Comparison of ENCODE assay signal across 1 cellular context in the genomic region with DNA sequence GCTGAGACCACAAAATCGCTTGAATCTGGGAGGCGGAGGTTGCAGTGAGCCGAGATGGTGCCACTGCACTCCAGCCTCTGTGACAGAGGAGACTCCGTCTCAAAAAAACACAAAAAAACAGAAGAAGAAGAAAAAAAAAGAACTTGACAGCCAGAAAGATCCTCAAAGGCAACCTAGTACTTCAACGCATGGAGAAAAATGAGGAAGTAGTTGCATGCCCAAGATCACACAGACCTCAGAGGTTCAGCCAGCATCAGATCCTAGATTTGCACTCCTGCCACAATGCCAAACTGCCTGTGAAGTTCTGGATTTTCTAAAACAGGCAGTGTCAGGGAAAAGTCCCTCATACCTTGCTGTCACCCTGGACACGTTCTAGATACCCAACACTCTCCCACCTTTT.
TF ChIP-seq lines count a peak whose summit lies in the region.

No MANE protein-coding gene starts in this region.

TF ChIP-seq in IMR-90, 13 proteins besides CTCF, POLR2A, EP300 and RAD21:
- TF ChIP-seq CHD1 (IDR thresholded peaks at IDR 0.05; ENCODE audit: low read depth, low read length) (no peak), MAZ (IDR thresholded peaks at IDR 0.05; ENCODE audit: borderline replicate concordance, low read depth, low read length) (no peak), FOS (IDR thresholded peaks at IDR 0.05; ENCODE audit: low read depth, low read length) (no peak), RFX5 (IDR thresholded peaks at IDR 0.05; ENCODE audit: low read depth, low read length) (no peak), RCOR1 (IDR thresholded peaks at IDR 0.05; ENCODE audit: insufficient replicate concordance, low read length) (no peak), MXI1 (IDR thresholded peaks at IDR 0.05; ENCODE audit: borderline replicate concordance, low read depth, low read length) (no peak), BHLHE40 (IDR thresholded peaks at IDR 0.05; ENCODE audit: low read depth, low read length) (no peak), SMC3 (IDR thresholded peaks at IDR 0.05; ENCODE audit: low read depth, low read length) (no peak), NFE2L2 (IDR thresholded peaks at IDR 0.05; ENCODE audit: low read depth, low read length) (no peak), MAFK (IDR thresholded peaks at IDR 0.05; ENCODE audit: low read depth, low read length) (no peak), CEBPB (IDR thresholded peaks at IDR 0.05; ENCODE audit: low read depth, low read length) (no peak)
- TF ChIP-seq, protein P1, sequence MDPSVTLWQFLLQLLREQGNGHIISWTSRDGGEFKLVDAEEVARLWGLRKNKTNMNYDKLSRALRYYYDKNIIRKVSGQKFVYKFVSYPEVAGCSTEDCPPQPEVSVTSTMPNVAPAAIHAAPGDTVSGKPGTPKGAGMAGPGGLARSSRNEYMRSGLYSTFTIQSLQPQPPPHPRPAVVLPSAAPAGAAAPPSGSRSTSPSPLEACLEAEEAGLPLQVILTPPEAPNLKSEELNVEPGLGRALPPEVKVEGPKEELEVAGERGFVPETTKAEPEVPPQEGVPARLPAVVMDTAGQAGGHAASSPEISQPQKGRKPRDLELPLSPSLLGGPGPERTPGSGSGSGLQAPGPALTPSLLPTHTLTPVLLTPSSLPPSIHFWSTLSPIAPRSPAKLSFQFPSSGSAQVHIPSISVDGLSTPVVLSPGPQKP (IDR thresholded peaks at IDR 0.05; ENCODE audit: borderline replicate concordance, low read depth, low read length), result no peak
- TF ChIP-seq, protein P2, sequence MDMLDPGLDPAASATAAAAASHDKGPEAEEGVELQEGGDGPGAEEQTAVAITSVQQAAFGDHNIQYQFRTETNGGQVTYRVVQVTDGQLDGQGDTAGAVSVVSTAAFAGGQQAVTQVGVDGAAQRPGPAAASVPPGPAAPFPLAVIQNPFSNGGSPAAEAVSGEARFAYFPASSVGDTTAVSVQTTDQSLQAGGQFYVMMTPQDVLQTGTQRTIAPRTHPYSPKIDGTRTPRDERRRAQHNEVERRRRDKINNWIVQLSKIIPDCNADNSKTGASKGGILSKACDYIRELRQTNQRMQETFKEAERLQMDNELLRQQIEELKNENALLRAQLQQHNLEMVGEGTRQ (IDR thresholded peaks at IDR 0.05; ENCODE audit: low read depth, low read length), result no peak
